ENCODE assay signal across 16 cellular contexts in genomic region chr1:68322837-68323687, GRCh38.
DNase-seq lines count a peak whose midpoint lies in the region; ATAC-seq and TF ChIP-seq lines count a peak whose summit lies in the region.
"Had no signal": no experiment of that assay in that cellular context is flagged by ENCODE, and none has a peak within 500 bp of the region (broad histone marks: within the 10 kb centered on the region; RNA-seq: fewer than 3 reads in every experiment).

No MANE protein-coding gene starts in this region.

- H3K27me3 ChIP-seq in SK-N-SH (ENCODE audit: insufficient read depth) (no peaks in the 10 kb centered on the region), gastrocnemius medialis (no peaks in the 10 kb centered on the region)
- H3K27me3 ChIP-seq: esophagus squamous epithelium, right lobe of liver had no signal

- H3K9me3 ChIP-seq in SK-N-SH = no peaks in the 10 kb centered on the region
- no peaks in the 10 kb centered on the region for H3K9me3 ChIP-seq in gastrocnemius medialis
- H3K9me3 ChIP-seq: esophagus squamous epithelium, lower lobe of right lung, right lobe of liver had no signal

- no peak overlapping the region for H2AFZ ChIP-seq in SK-N-SH (ENCODE audit: low read depth)

- H3K36me3 ChIP-seq in SK-N-SH (replicated peaks in 1 of 2; ENCODE audit: control insufficient read depth in 1 of 2, insufficient read depth in 2 of 2, low read length in 1 of 2) (no peaks in the 10 kb centered on the region), gastrocnemius medialis (no peaks in the 10 kb centered on the region)
- H3K36me3 ChIP-seq: esophagus squamous epithelium, lower lobe of right lung, right lobe of liver had no signal

- no peaks in the 10 kb centered on the region for H3K9me2 ChIP-seq in SK-N-SH

- TF ChIP-seq EP300 in SK-N-SH (IDR thresholded peaks at IDR 0.05; ENCODE audit: borderline replicate concordance in 1 of 2, low read depth in 1 of 2, low read length in 1 of 2) = peak in 1 of 2 experiments; percentile 48; a peak in 1 of 4 replicates

- in situ Hi-C loops in gastrocnemius medialis (cut with MboI; ENCODE audit: low sequenced_read_pairs in 4 of 4) = no loop called here

- H3K4me3 ChIP-seq in SK-N-SH (ENCODE audit: low read depth in 2 of 2, low read length in 1 of 2) (no peak overlapping the region), fibroblast of the aortic adventitia (ENCODE audit: low read depth, low read length) (no peak overlapping the region), gastrocnemius medialis (no peak overlapping the region)
- H3K4me3 ChIP-seq: esophagus squamous epithelium, lower lobe of right lung, right lobe of liver had no signal

- H3K27ac ChIP-seq in SK-N-SH (ENCODE audit: low read depth in 2 of 2, low read length in 1 of 2) (peak overlapping the region in 1 of 2 experiments; percentile 64; a peak in 2 of 4 replicates), gastrocnemius medialis (no peak overlapping the region)
- H3K27ac ChIP-seq: lower lobe of right lung, right lobe of liver had no signal

- ATAC-seq in gastrocnemius medialis = peak; percentile 62 to 64
- no peak for ATAC-seq in GM18858 (IDR thresholded peaks at IDR 0.05; ENCODE audit: unreplicated experiment)
- ATAC-seq: lower lobe of right lung, right lobe of liver had no signal

- H3K4me2 ChIP-seq in SK-N-SH = no peak overlapping the region

- CTCF ChIA-PET in SK-N-SH (lab: Yijun Ruan, JAX) = interaction anchor here (0.6 to 11.1 kb wide), 5 partner anchors 20 to 204 kb away, joined by 3 to 101 read pairs (median 5); no protein-coding TSS in a partner anchor

- peaks cover 0 to 14% of the 10 kb centered on the region in 2 experiments; a peak in 1 of 4 replicates for H3K4me1 ChIP-seq in SK-N-SH (ENCODE audit: control insufficient read depth in 1 of 2, insufficient read depth in 2 of 2, low read depth in 1 of 2, low read length in 1 of 2)
- peaks cover 0 to 9% of the 10 kb centered on the region in 2 donors for H3K4me1 ChIP-seq in gastrocnemius medialis
- H3K4me1 ChIP-seq: lower lobe of right lung had no signal

- 62% methylated on average over 15 of the region's 15 CpGs for WGBS in SK-N-SH (ENCODE audit: low lambda C conversion rate)

- H3K9ac ChIP-seq in SK-N-SH = no peak overlapping the region

- POLR2A ChIA-PET in SK-N-SH (lab: Yijun Ruan, JAX) = no interaction called here

- H3K79me2 ChIP-seq in SK-N-SH (ENCODE audit: insufficient read depth) = no peaks in the 10 kb centered on the region

- no peak for TF ChIP-seq POLR2A in gastrocnemius medialis (IDR thresholded peaks at IDR 0.05)

- H3F3A ChIP-seq in SK-N-SH (replicated peaks; ENCODE audit: insufficient read depth) = no peaks in the 10 kb centered on the region

- TF ChIP-seq CTCF in SK-N-SH (IDR thresholded peaks at IDR 0.05) (no peak), fibroblast of the aortic adventitia (IDR thresholded peaks at IDR 0.05; ENCODE audit: insufficient read depth, low read length) (no peak), gastrocnemius medialis (IDR thresholded peaks at IDR 0.05 in 4 of 5, conservative IDR thresholded peaks at IDR 0.05 in 1 of 5) (no peak)

- DNase-seq in EL = peak; percentile 73
- DNase-seq in SK-N-SH = peak; percentile 27
- DNase-seq in fibroblast of the aortic adventitia (ENCODE audit: low read depth) = peak; percentile 75
- DNase-seq in gastrocnemius medialis = peak; percentile 31 to 68
- no peak for DNase-seq in amygdala (lab: John Stamatoyannopoulos, UW)
- DNase-seq in occipital lobe (lab: John Stamatoyannopoulos, UW) = no peak
- DNase-seq in 8988T = no peak
- DNase-seq: activated CD8-positive, alpha-beta memory T cell treated with anti-CD3 and anti-CD28 coated beads for 24 hours; CD4-positive, alpha-beta T cell; esophagus squamous epithelium; KG1; lower lobe of right lung; NCI-H524; right lobe of liver; SW 1271 had no signal

- no peak for TF ChIP-seq RAD21 in SK-N-SH (IDR thresholded peaks at IDR 0.05; ENCODE audit: low read length)

- no peaks in the 10 kb centered on the region for H4K20me1 ChIP-seq in SK-N-SH (ENCODE audit: insufficient read depth)

- intact Hi-C loops in gastrocnemius medialis (cut with DNase I; ENCODE audit: low total_unique reads) = loop anchor here (5.0 kb wide), 1 partner anchor 91 kb away; the partner anchor contains the start of gene WLS

TF ChIP-seq in SK-N-SH, 30 proteins besides CTCF, POLR2A, EP300 and RAD21:
- TF ChIP-seq, protein P1, sequence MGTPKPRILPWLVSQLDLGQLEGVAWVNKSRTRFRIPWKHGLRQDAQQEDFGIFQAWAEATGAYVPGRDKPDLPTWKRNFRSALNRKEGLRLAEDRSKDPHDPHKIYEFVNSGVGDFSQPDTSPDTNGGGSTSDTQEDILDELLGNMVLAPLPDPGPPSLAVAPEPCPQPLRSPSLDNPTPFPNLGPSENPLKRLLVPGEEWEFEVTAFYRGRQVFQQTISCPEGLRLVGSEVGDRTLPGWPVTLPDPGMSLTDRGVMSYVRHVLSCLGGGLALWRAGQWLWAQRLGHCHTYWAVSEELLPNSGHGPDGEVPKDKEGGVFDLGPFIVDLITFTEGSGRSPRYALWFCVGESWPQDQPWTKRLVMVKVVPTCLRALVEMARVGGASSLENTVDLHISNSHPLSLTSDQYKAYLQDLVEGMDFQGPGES (IDR thresholded peaks at IDR 0.05; ENCODE audit: low read depth, low read length) = no peak
- TF ChIP-seq JUND (IDR thresholded peaks at IDR 0.05) (peak; percentile 18; the same call in 1 of the 2 replicates), TCF12 (IDR thresholded peaks at IDR 0.05) (peak; percentile 84), NFIC (IDR thresholded peaks at IDR 0.05; ENCODE audit: borderline replicate concordance) (peak; percentile 7; the same call in 1 of the 2 replicates), RXRA (IDR thresholded peaks at IDR 0.05; ENCODE audit: borderline replicate concordance, low read depth) (peak; percentile 21; the same call in 1 of the 2 replicates), PBX3 (IDR thresholded peaks at IDR 0.05) (peak; percentile 66; the same call in 1 of the 2 replicates), POLR2AphosphoS5 (IDR thresholded peaks at IDR 0.05; ENCODE audit: low read depth, low read length) (no peak), TEAD4 (IDR thresholded peaks at IDR 0.05; ENCODE audit: borderline replicate concordance, insufficient read depth) (peak; percentile 47; the same call in 1 of the 2 replicates), GABPA (IDR thresholded peaks at IDR 0.05; ENCODE audit: low read depth) (no peak), RCOR1 (IDR thresholded peaks at IDR 0.05; ENCODE audit: low read length) (no peak), FOXM1 (IDR thresholded peaks at IDR 0.05; ENCODE audit: low read depth) (0 out of 2 replicates have a peak, but pooled peaks have one; percentile 48), FOSL2 (IDR thresholded peaks at IDR 0.05; ENCODE audit: borderline replicate concordance, low read depth) (peak; percentile 23; the same call in 1 of the 2 replicates)
TF ChIP-seq in SK-N-SH: peak in this region for 8.

Comparison
In these comparisons a context has a peak if more than half of its experiments do, and no peak if none do; other contexts are left out.
1. DNase-seq: peak in EL (single experiment), SK-N-SH (single experiment), fibroblast of the aortic adventitia (single experiment) and gastrocnemius medialis (2 of 2); none in amygdala (0 of 56), occipital lobe (single experiment) and 8988T (single experiment).